ENCODE assay signal across 14 cellular contexts in genomic region chr9:80410106-80410505, GRCh38.
DNase-seq lines count a peak whose midpoint lies in the region; ATAC-seq and TF ChIP-seq lines count a peak whose summit lies in the region.
"Had no signal": no experiment of that assay in that cellular context is flagged by ENCODE, and none has a peak within 500 bp of the region (broad histone marks: within the 10 kb centered on the region; RNA-seq: fewer than 3 reads in every experiment).

No MANE protein-coding gene starts in this region.

- H3K27ac Mint-ChIP-seq in CD4-positive, alpha-beta memory T cell: no peak overlapping the region
- H3K27ac Mint-ChIP-seq: natural killer cell; stimulated activated naive CD8-positive, alpha-beta T cell treated with anti-CD3 and anti-CD28 coated beads, Interleukin-15, amount 100 ng/mL, for 72 hours had no signal

- POLR2A ChIA-PET in CD4-positive, alpha-beta memory T cell (lab: Charles Lee; ENCODE audit: partially characterized antibody): no interaction called here

- H3K9me3 Mint-ChIP-seq in CD4-positive, alpha-beta memory T cell: peaks cover 0 to 10% (median 3%) of the 10 kb centered on the region in 8 donors

- no peak for TF ChIP-seq CTCF in tibial artery (IDR thresholded peaks at IDR 0.05)

- peak; percentile 14 for DNase-seq in NCI-H526 (lab: John Stamatoyannopoulos, UW)
- DNase-seq in NCI-H526 treated with DMSO at 0.1 percent for 48 hours (lab: John Stamatoyannopoulos, UW): no peak
- DNase-seq in cerebellar nuclear complex (lab: John Stamatoyannopoulos, UW): peak; percentile 57 to 69
- peak; percentile 0 for DNase-seq in iris pigment epithelial cell (ENCODE audit: low read depth)
- peak; percentile 96 for DNase-seq in smooth muscle cell of the brain vasculature (ENCODE audit: low read depth, low spot score)
- no peak for DNase-seq in CD4-positive, alpha-beta memory T cell
- DNase-seq in tibial artery: no peak
- DNase-seq: 8988T; activated effector memory CD4-positive, alpha-beta T cell treated with Interleukin-2 at 50 U/mL for 16 hours; DMS53; natural killer cell; NCI-H510A treated with DMSO at 0.1 percent for 48 hours; stimulated activated naive CD8-positive, alpha-beta T cell treated with anti-CD3 and anti-CD28 coated beads, Interleukin-15, amount 100 ng/mL, for 72 hours had no signal

- H3K36me3 Mint-ChIP-seq in CD4-positive, alpha-beta memory T cell: no peaks in the 10 kb centered on the region
- H3K36me3 Mint-ChIP-seq: natural killer cell had no signal

- intact Hi-C loops in CD4-positive, alpha-beta memory T cell (cut with micrococcal nuclease): no loop called here
- intact Hi-C loops in tibial artery (cut with DNase I; ENCODE audit: low total_unique reads): no loop called here

- no peaks in the 10 kb centered on the region for H3K27me3 Mint-ChIP-seq in CD4-positive, alpha-beta memory T cell
- H3K27me3 Mint-ChIP-seq: stimulated activated naive CD8-positive, alpha-beta T cell treated with anti-CD3 and anti-CD28 coated beads, Interleukin-15, amount 100 ng/mL, for 72 hours had no signal

- H3K4me1 ChIP-seq in CD4-positive, alpha-beta memory T cell (ENCODE audit: insufficient read depth, low read length): no peaks in the 10 kb centered on the region
- peaks cover 0 to 9% (median 6%) of the 10 kb centered on the region in 4 donors for H3K4me1 ChIP-seq in tibial artery

- no peaks in the 10 kb centered on the region for H3K9me3 ChIP-seq in CD4-positive, alpha-beta memory T cell (ENCODE audit: control insufficient read depth in 1 of 2, low read length in 2 of 2)
- H3K9me3 ChIP-seq in tibial artery: no peaks in the 10 kb centered on the region

- ATAC-seq in HG02870 (IDR thresholded peaks at IDR 0.05; ENCODE audit: unreplicated experiment): no peak
- ATAC-seq: natural killer cell; stimulated activated naive CD8-positive, alpha-beta T cell treated with anti-CD3 and anti-CD28 coated beads, Interleukin-15, amount 100 ng/mL, for 72 hours had no signal

- H3K4me1 Mint-ChIP-seq in CD4-positive, alpha-beta memory T cell: no peaks in the 10 kb centered on the region
- H3K4me1 Mint-ChIP-seq: natural killer cell; stimulated activated naive CD8-positive, alpha-beta T cell treated with anti-CD3 and anti-CD28 coated beads, Interleukin-15, amount 100 ng/mL, for 72 hours had no signal

- no peak overlapping the region for H3K27ac ChIP-seq in CD4-positive, alpha-beta memory T cell (ENCODE audit: low read depth, low read length)
- no peak overlapping the region for H3K27ac ChIP-seq in tibial artery

- no peaks in the 10 kb centered on the region for H3K27me3 ChIP-seq in CD4-positive, alpha-beta memory T cell (ENCODE audit: insufficient read depth, low read length)
- no peaks in the 10 kb centered on the region for H3K27me3 ChIP-seq in tibial artery

- no peaks in the 10 kb centered on the region for H3K36me3 ChIP-seq in CD4-positive, alpha-beta memory T cell (ENCODE audit: insufficient read depth, low read length)
- H3K36me3 ChIP-seq in tibial artery: no peaks in the 10 kb centered on the region

- H3K4me3 Mint-ChIP-seq in CD4-positive, alpha-beta memory T cell: no peak overlapping the region
- H3K4me3 Mint-ChIP-seq: natural killer cell; stimulated activated naive CD8-positive, alpha-beta T cell treated with anti-CD3 and anti-CD28 coated beads, Interleukin-15, amount 100 ng/mL, for 72 hours had no signal

- no peak overlapping the region for H3K4me3 ChIP-seq in CD4-positive, alpha-beta memory T cell (ENCODE audit: low read length in 2 of 2)
- no peak overlapping the region for H3K4me3 ChIP-seq in tibial artery

- CTCF ChIA-PET in CD4-positive, alpha-beta memory T cell (lab: Charles Lee; ENCODE audit: partially characterized antibody): no interaction called here

Comparison
In these comparisons a context has a peak if more than half of its experiments do, and no peak if none do; other contexts are left out.
1. DNase-seq: peak in NCI-H526 (2 of 2), cerebellar nuclear complex (2 of 2), iris pigment epithelial cell (single experiment) and smooth muscle cell of the brain vasculature (single experiment); none in NCI-H526 treated with DMSO at 0.1 percent for 48 hours (single experiment), CD4-positive, alpha-beta memory T cell (0 of 5) and tibial artery (0 of 2).